Comparison of ENCODE assay signal across 18 cellular contexts in the genomic region with DNA sequence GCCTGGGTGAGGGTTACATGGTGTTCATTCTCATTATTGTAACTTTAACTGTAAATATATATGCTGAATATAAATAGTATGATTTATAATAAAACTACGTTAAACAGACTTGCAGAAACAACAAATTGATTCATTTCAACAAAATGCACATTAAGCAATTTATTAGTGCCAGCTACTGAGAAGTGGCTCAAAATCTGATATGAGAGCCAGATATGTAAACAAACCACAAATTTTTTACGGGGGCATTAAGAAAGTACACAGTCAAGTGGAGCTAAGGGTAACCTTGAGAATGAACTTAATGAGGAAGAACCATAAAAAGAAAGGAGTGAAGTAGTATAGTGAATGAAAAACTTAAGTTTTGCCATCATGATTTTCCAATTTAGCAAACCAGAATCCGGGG. TPM values are rescaled to one million over a fixed set of nuclear protein-coding genes. Genes with fewer than 3 reads are reported as not detected.
DNase-seq lines count a peak whose midpoint lies in the region; ATAC-seq and TF ChIP-seq lines count a peak whose summit lies in the region.
"Had no signal": no experiment of that assay in that cellular context is flagged by ENCODE, and none has a peak within 500 bp of the region (broad histone marks: within the 10 kb centered on the region; RNA-seq: fewer than 3 reads in every experiment).

No MANE protein-coding gene starts in this region.

- H3K4me1 Mint-ChIP-seq in GM23338: no peaks in the 10 kb centered on the region; the same call in 2 of the 3 replicates
- H3K4me1 Mint-ChIP-seq: CD14-positive monocyte had no signal

- CTCF ChIA-PET in IMR-90 (lab: Yijun Ruan, JAX): no interaction called here

- H3K36me3 Mint-ChIP-seq in GM23338 (ENCODE audit: low read depth): no peaks in the 10 kb centered on the region

- H3K9me1 ChIP-seq in IMR-90 (ENCODE audit: insufficient read depth, low read length): no peaks in the 10 kb centered on the region

- no peak overlapping the region for H4K91ac ChIP-seq in IMR-90 (ENCODE audit: insufficient read depth, low read depth, low read length)

- no TSS peak for BruUV-seq in IMR-90 (replicated peaks; lab: Mats Ljungman, UMichigan)

- WGBS in IMR-90 (ENCODE audit: extremely low coverage in 2 of 2, insufficient read length in 1 of 2), 2 experiments: no CpG with 5 or more reads among the region's 3 CpGs
- WGBS in heart right ventricle, 2 donors: 95 to 98% methylated on average over 3 of the region's 3 CpGs

- POLR2A ChIA-PET in IMR-90 (lab: Charles Lee; ENCODE audit: unreplicated experiment): no interaction called here

- no peak overlapping the region for H2AK5ac ChIP-seq in IMR-90 (ENCODE audit: low read depth, low read length)

- no peaks in the 10 kb centered on the region for H3K9me3 Mint-ChIP-seq in GM23338
- H3K9me3 Mint-ChIP-seq: CD8-positive, alpha-beta T cell; HFFc6 had no signal

- H3K4me1 ChIP-seq in IMR-90 (ENCODE audit: control insufficient read depth, insufficient read depth, low read length) (no peaks in the 10 kb centered on the region), parathyroid adenoma (peaks cover 6% of the 10 kb centered on the region), heart right ventricle (no peaks in the 10 kb centered on the region), GM23338 (ENCODE audit: insufficient read depth) (no peaks in the 10 kb centered on the region)
- H3K4me1 ChIP-seq: BE2C had no signal

- intact Hi-C loops in IMR-90 (cut with micrococcal nuclease) (no loop called here), heart right ventricle (cut with DNase I) (no loop called here)

- no peak overlapping the region for H4K8ac ChIP-seq in IMR-90 (ENCODE audit: low read depth in 2 of 2, low read length in 2 of 2)

- H3K27me3 ChIP-seq in IMR-90 (ENCODE audit: control insufficient read depth, insufficient read depth, low read length): no peaks in the 10 kb centered on the region
- H3K27me3 ChIP-seq in parathyroid adenoma (ENCODE audit: control insufficient read depth, insufficient read depth, low read length): no peaks in the 10 kb centered on the region
- no peaks in the 10 kb centered on the region for H3K27me3 ChIP-seq in heart right ventricle
- H3K27me3 ChIP-seq in GM23338 (ENCODE audit: insufficient read depth): no peaks in the 10 kb centered on the region
- H3K27me3 ChIP-seq: BE2C had no signal

- H3K79me2 ChIP-seq in parathyroid adenoma: no peaks in the 10 kb centered on the region
- no peaks in the 10 kb centered on the region for H3K79me2 ChIP-seq in GM23338 (replicated peaks; ENCODE audit: insufficient read depth)

- H2AFZ ChIP-seq in IMR-90 (replicated peaks; ENCODE audit: low read length, poor library complexity) (no peak overlapping the region), parathyroid adenoma (peak overlapping the region; percentile 17), GM23338 (no peak overlapping the region)

- H3K9me2 ChIP-seq in GM23338 (ENCODE audit: insufficient read depth): no peaks in the 10 kb centered on the region

- ATAC-seq in IMR-90 (ENCODE audit: low read depth) (no peak), heart right ventricle (no peak), GM23338 (no peak)
- ATAC-seq: CD8-positive, alpha-beta T cell had no signal

- 0 out of 4 replicates have a peak, but pooled peaks cover 0 to 5% of the 10 kb centered on the region in 2 experiments for H3K79me1 ChIP-seq in IMR-90 (ENCODE audit: low read depth in 1 of 2, low read length in 2 of 2)

- no peak overlapping the region for H2BK5ac ChIP-seq in IMR-90 (ENCODE audit: low read depth, low read length, poor library complexity, severe bottlenecking)

- TF ChIP-seq POLR2A in IMR-90 (IDR thresholded peaks at IDR 0.05; ENCODE audit: low read depth, low read length): no peak

- TF ChIP-seq RAD21 in IMR-90 (IDR thresholded peaks at IDR 0.05; ENCODE audit: low read length): no peak

- dilution Hi-C loops in IMR-90 (cut with HindIII; ENCODE audit: low sequenced_read_pairs, unreplicated experiment): no loop called here

- H2BK20ac ChIP-seq in IMR-90 (ENCODE audit: low read depth, low read length): no peak overlapping the region

- in situ Hi-C loops in IMR-90 (cut with MboI; ENCODE audit: low sequenced_read_pairs): no loop called here

- H3F3A ChIP-seq in GM23338 (replicated peaks; ENCODE audit: low read depth): no peaks in the 10 kb centered on the region

- DNase-seq in DMS79 (lab: John Stamatoyannopoulos, UW): peak; percentile 32
- no peak for DNase-seq in IMR-90
- peak; percentile 22 for DNase-seq in amniotic epithelial cell (ENCODE audit: low read depth)
- DNase-seq in heart right ventricle: no peak
- no peak for DNase-seq in RPMI8226
- no peak for DNase-seq in GM23338 (ENCODE audit: low spot score)
- DNase-seq: BE2C; CD8-positive, alpha-beta T cell; COR-L47; DMS153; HCEC 1CT; HFFc6; KBM-7 had no signal

- no peak overlapping the region for H3K27ac Mint-ChIP-seq in GM23338
- H3K27ac Mint-ChIP-seq: CD14-positive monocyte; CD8-positive, alpha-beta T cell; HFFc6 had no signal

- no peak overlapping the region for H3K14ac ChIP-seq in IMR-90 (replicated peaks; ENCODE audit: low read depth, low read length)

- no peak overlapping the region for H2BK120ac ChIP-seq in IMR-90 (ENCODE audit: low read depth, low read length)

- no peak overlapping the region for H3K18ac ChIP-seq in IMR-90 (ENCODE audit: low read depth, low read length)

- H3K27me3 Mint-ChIP-seq in GM23338 (ENCODE audit: insufficient read depth, low read depth, poor library complexity): no peaks in the 10 kb centered on the region

- H3K4me3 ChIP-seq in IMR-90 (ENCODE audit: insufficient read depth, low read depth, low read length) (no peak overlapping the region), parathyroid adenoma (ENCODE audit: low read depth, low read length) (no peak overlapping the region), heart right ventricle (no peak overlapping the region), GM23338 (no peak overlapping the region)

- H4K5ac ChIP-seq in IMR-90 (ENCODE audit: low read depth, low read length): no peak overlapping the region

- H2BK15ac ChIP-seq in IMR-90 (ENCODE audit: low read depth, low read length): no peak overlapping the region

- no peak overlapping the region for H2AK9ac ChIP-seq in IMR-90 (replicated peaks; ENCODE audit: low read depth, low read length, poor library complexity)

- H3K27ac ChIP-seq in IMR-90 (ENCODE audit: insufficient read depth, low read length) (no peak overlapping the region), parathyroid adenoma (no peak overlapping the region), heart right ventricle (no peak overlapping the region), GM23338 (ENCODE audit: low read depth) (no peak overlapping the region)

- no peaks in the 10 kb centered on the region for H3K36me3 ChIP-seq in IMR-90 (ENCODE audit: control insufficient read depth, insufficient read depth, low read length)
- H3K36me3 ChIP-seq in parathyroid adenoma (ENCODE audit: control insufficient read depth, insufficient read depth, low read length): no peaks in the 10 kb centered on the region
- H3K36me3 ChIP-seq in heart right ventricle: peaks cover 0 to 23% (median 0%) of the 10 kb centered on the region in 9 donors
- H3K36me3 ChIP-seq in GM23338 (ENCODE audit: insufficient read depth): no peaks in the 10 kb centered on the region

- TF ChIP-seq CTCF in IMR-90 (conservative IDR thresholded peaks at IDR 0.05; ENCODE audit: low read depth, low read length): no peak
- TF ChIP-seq CTCF in parathyroid adenoma (IDR thresholded peaks at IDR 0.05): no peak
- TF ChIP-seq CTCF in heart right ventricle (IDR thresholded peaks at IDR 0.05): no peak
- TF ChIP-seq CTCF in GM23338 (conservative IDR thresholded peaks at IDR 0.05; ENCODE audit: low read depth in 2 of 2): no peak

- no peak overlapping the region for H3K9ac ChIP-seq in IMR-90 (ENCODE audit: low read depth, low read length)
- H3K9ac ChIP-seq in parathyroid adenoma: no peak overlapping the region

- H3K23ac ChIP-seq in IMR-90 (ENCODE audit: low read depth, low read length): no peak overlapping the region

- H3K56ac ChIP-seq in IMR-90 (ENCODE audit: extremely low read depth, insufficient read depth, low read length): no peak overlapping the region

- no peak overlapping the region for H3K4me3 Mint-ChIP-seq in GM23338
- H3K4me3 Mint-ChIP-seq: CD14-positive monocyte; CD8-positive, alpha-beta T cell; HFFc6 had no signal

- H3K4me2 ChIP-seq in IMR-90 (ENCODE audit: low read depth, low read length) (no peak overlapping the region), parathyroid adenoma (ENCODE audit: low read length) (no peak overlapping the region), GM23338 (no peak overlapping the region)

- H4K20me1 ChIP-seq in IMR-90 (ENCODE audit: insufficient read depth, low read length) (no peaks in the 10 kb centered on the region), GM23338 (replicated peaks; ENCODE audit: insufficient read depth) (no peaks in the 10 kb centered on the region; the same call in 1 of the 2 replicates)

- H3K9me3 ChIP-seq in IMR-90 (ENCODE audit: control insufficient read depth, insufficient read depth, low read length): no peaks in the 10 kb centered on the region
- no peaks in the 10 kb centered on the region for H3K9me3 ChIP-seq in parathyroid adenoma (ENCODE audit: control insufficient read depth, low read length)
- H3K9me3 ChIP-seq in heart right ventricle: no peaks in the 10 kb centered on the region
- H3K9me3 ChIP-seq: BE2C had no signal

- H3K4ac ChIP-seq in IMR-90 (ENCODE audit: low read depth, low read length): no peak overlapping the region

TF ChIP-seq in IMR-90, 13 proteins besides CTCF, POLR2A, EP300 and RAD21:
- TF ChIP-seq MAFK (IDR thresholded peaks at IDR 0.05; ENCODE audit: low read depth, low read length): peak; percentile 66
- no peak for TF ChIP-seq MXI1 (IDR thresholded peaks at IDR 0.05; ENCODE audit: borderline replicate concordance, low read depth, low read length)

TF ChIP-seq in GM23338, 12 proteins besides CTCF, POLR2A, EP300 and RAD21 (continues in another document):
- TF ChIP-seq POLR2AphosphoS5 (IDR thresholded peaks at IDR 0.05; ENCODE audit: low read depth): no peak

RNA-seq across cellular contexts. Expression of gene CEP128, which starts 40.3 kb away (rescaled TPM):
- total RNA-seq in IMR-90 (2012; rRNA removed) (5.7 and 7.8 TPM in 2 replicates), heart right ventricle (1 to 10 TPM; 2.1 to 4.9 (median 3.8) TPM)
- polyA plus RNA-seq in IMR-90 (2012; rRNA removed) (1.3 and 1.9 TPM in 2 replicates), heart right ventricle (1 to 10 TPM in 1 of 2 donors, under 1 TPM in 1; 0.93 to 2.2 TPM), GM23338 (2016; fragmentation: Nextera tagmentation; extraction: Ambion mirVana) (5.9 and 7.6 TPM in 2 replicates)
- polyA plus RNA-seq in IMR-90 (2012; cell fraction: cytosol; rRNA removed): 0.16 and 0.26 TPM in 2 replicates
- polyA plus RNA-seq in IMR-90 (2012; cell fraction: nucleus; rRNA removed; ENCODE audit: low replicate concordance): 0.28 and 2.2 TPM in 2 replicates
- total RNA-seq in GM23338 (2014; rRNA removed; shearing (Covaris generic)): 17.6 and 18.8 TPM in 2 replicates

RNA-seq across cellular contexts. Expression of gene TSHR, which starts 54.2 kb away (rescaled TPM):
- not detected in 2 replicates for total RNA-seq in IMR-90 (2012; rRNA removed)
- polyA plus RNA-seq in IMR-90 (2012; rRNA removed): not detected in 2 replicates
- not detected in 2 replicates for polyA plus RNA-seq in IMR-90 (2012; cell fraction: cytosol; rRNA removed)
- not detected in 2 replicates for polyA plus RNA-seq in IMR-90 (2012; cell fraction: nucleus; rRNA removed; ENCODE audit: low replicate concordance)
- not detected for total RNA-seq in heart right ventricle
- polyA plus RNA-seq in heart right ventricle: under 1 TPM in 1 of 2 donors, not detected in 1; 0.04 TPM
- 0.59 TPM in 1 of 2 replicates, not detected in the other for total RNA-seq in GM23338 (2014; rRNA removed; shearing (Covaris generic))
- 0.23 and 0.78 TPM in 2 replicates for polyA plus RNA-seq in GM23338 (2016; fragmentation: Nextera tagmentation; extraction: Ambion mirVana)
- total RNA-seq: CD8-positive, alpha-beta T cell; Daoy; H4; HFFc6 had no signal
- polyA plus RNA-seq: AG04450, CD14-positive monocyte had no signal

Comparison
In these comparisons a context has a peak if more than half of its experiments do, and no peak if none do; other contexts are left out.
1. DNase-seq: peak in DMS79 (single experiment) and amniotic epithelial cell (single experiment); none in IMR-90 (single experiment), heart right ventricle (0 of 2), RPMI8226 (single experiment) and GM23338 (single experiment).